Comparison of ENCODE assay signal across 8 cellular contexts in the genomic region with DNA sequence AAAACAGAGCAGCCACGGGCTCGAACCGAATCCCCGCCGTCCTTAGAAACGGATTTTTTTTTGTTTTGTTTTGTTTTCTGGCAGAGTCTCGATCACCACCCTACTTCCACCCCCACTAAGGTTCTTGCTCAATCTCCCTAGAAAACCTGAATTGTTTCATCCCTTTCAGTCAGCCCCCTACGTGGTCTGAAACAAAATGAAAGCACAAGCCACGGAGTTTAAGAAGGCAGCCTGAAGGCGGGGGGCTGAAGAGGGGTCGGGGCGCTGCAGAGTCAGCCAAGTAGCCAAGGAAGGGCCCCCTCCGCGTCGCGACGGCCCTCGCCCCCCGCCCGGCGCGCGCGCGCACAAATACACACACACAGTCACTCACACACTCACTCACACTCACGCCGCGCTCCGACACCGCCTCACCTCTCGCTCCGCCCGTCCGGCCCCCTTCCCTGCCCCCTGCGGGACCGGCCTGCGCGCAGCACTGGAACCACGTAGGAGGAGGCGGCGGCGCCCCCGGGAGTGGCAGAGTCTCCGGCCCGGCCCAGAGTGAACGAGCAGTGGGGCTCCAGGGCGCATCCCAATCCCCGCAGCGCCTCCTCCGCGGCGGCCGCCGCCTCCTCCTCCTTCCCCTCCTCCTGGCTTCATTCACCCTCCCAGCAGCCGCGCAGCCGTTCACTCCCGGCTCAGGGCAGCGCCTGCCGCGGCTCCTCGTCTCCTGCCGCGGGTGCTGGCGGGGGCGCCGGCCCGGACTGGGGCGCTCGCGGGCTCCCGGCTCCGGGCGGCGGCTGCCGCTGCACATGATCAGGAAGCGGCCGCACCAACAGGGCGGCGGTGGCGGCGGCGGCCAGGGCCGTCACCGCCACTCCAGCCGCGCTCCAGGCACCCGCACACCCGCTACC.
A peak's percentile ranks its signal among the peaks of the same experiment; 100 is the strongest.
DNase-seq lines count a peak whose midpoint lies in the region; ATAC-seq and TF ChIP-seq lines count a peak whose summit lies in the region.

No MANE protein-coding gene starts in this region.

- peak; percentile 45 for DNase-seq in NCI-H2171 treated with DMSO at 0.1 percent for 48 hours (lab: John Stamatoyannopoulos, UW)
- DNase-seq in activated CD4-positive, alpha-beta T cell treated with anti-CD3 and anti-CD28 coated beads for 4 hours: peak; percentile 71 to 78
- peak; percentile 96 for DNase-seq in left kidney (ENCODE audit: low read depth, low spot score)
- peak; percentile 58 to 64 for DNase-seq in stimulated activated CD4-positive, alpha-beta T cell treated with anti-CD3 and anti-CD28 coated beads, Interleukin-1b, Interleukin-23, amount 100 ng/mL, for 4 hours (ENCODE audit: low read depth in 2 of 2)
- DNase-seq in DMS153 treated with DMSO at 0.1 percent for 48 hours (lab: John Stamatoyannopoulos, UW; ENCODE audit: unreplicated experiment): no peak

- peak overlapping the region; percentile 89 for H3K27ac ChIP-seq in cingulate gyrus (ENCODE audit: low read depth, low read length)

- 0 out of 3 replicates have a peak, but pooled peaks have one; percentile 0 for TF ChIP-seq CTCF in GM12872 (IDR thresholded peaks at IDR 0.05; ENCODE audit: insufficient read depth, low read depth, low read length)

- peak; percentile 33 for ATAC-seq in HG02623 (IDR thresholded peaks at IDR 0.05; ENCODE audit: unreplicated experiment)
